1 cellular context compared by ENCODE assay signal in genomic region chr14:45082420-45082819, GRCh38.
TF ChIP-seq lines count a peak whose summit lies in the region.

No MANE protein-coding gene starts in this region.

TF ChIP-seq in K562, 482 proteins besides CTCF, POLR2A, EP300 and RAD21:
- TF ChIP-seq ZFP36 (IDR thresholded peaks at IDR 0.05; ENCODE audit: low read depth, low read length, partially characterized antibody) (no peak), HNRNPL (IDR thresholded peaks at IDR 0.05; ENCODE audit: low read depth, low read length) (no peak), NCOA2 (IDR thresholded peaks at IDR 0.05; ENCODE audit: partially characterized antibody in 2 of 2) (no peak), YY1 (IDR thresholded peaks at IDR 0.05; ENCODE audit: borderline replicate concordance in 1 of 3, control insufficient read depth in 1 of 3, extremely low read depth in 1 of 3, insufficient read depth in 3 of 3, insufficient read length in 1 of 3, insufficient replicate concordance in 2 of 3, low read depth in 1 of 3, low read length in 2 of 3) (no peak), ZNF449 (CRISPR knock-in tag; IDR thresholded peaks at IDR 0.05) (no peak)
